9 cellular contexts compared by ENCODE assay signal in genomic region chr4:147361726-147362125, GRCh38.
DNase-seq lines count a peak whose midpoint lies in the region; ATAC-seq and TF ChIP-seq lines count a peak whose summit lies in the region.
"Had no signal": no experiment of that assay in that cellular context is flagged by ENCODE, and none has a peak within 500 bp of the region (broad histone marks: within the 10 kb centered on the region; RNA-seq: fewer than 3 reads in every experiment).

No MANE protein-coding gene starts in this region.

- H3K9me3 ChIP-seq in SK-N-SH = no peaks in the 10 kb centered on the region

- H3F3A ChIP-seq in SK-N-SH (replicated peaks; ENCODE audit: insufficient read depth) = peaks cover 10% of the 10 kb centered on the region

- WGBS in SK-N-SH (ENCODE audit: low lambda C conversion rate) = 5% methylated on average over 1 of the region's 1 CpG

- H3K4me3 Mint-ChIP-seq in effector memory CD8-positive, alpha-beta T cell = no peak overlapping the region
- H3K4me3 Mint-ChIP-seq: CD4-positive, CD25-positive, alpha-beta regulatory T cell had no signal

- H3K4me3 ChIP-seq in SK-N-SH (ENCODE audit: low read depth in 2 of 2, low read length in 1 of 2) = no peak overlapping the region
- no peak overlapping the region for H3K4me3 ChIP-seq in fibroblast of villous mesenchyme (ENCODE audit: low read depth, low read length)

- no peak overlapping the region for H3K27ac Mint-ChIP-seq in effector memory CD8-positive, alpha-beta T cell
- H3K27ac Mint-ChIP-seq: CD4-positive, CD25-positive, alpha-beta regulatory T cell had no signal

- no peaks in the 10 kb centered on the region for H4K20me1 ChIP-seq in SK-N-SH (ENCODE audit: insufficient read depth)

- H3K27ac ChIP-seq in SK-N-SH (ENCODE audit: low read depth in 2 of 2, low read length in 1 of 2) = peak overlapping the region; percentile 81 to 90

- ATAC-seq in omental fat pad (ENCODE audit: low FRiP score) = peak; percentile 83
- ATAC-seq in effector memory CD8-positive, alpha-beta T cell (replicated peaks) = no peak

- no peaks in the 10 kb centered on the region for H3K9me2 ChIP-seq in SK-N-SH

- no peak for TF ChIP-seq CTCF in AG09319 (IDR thresholded peaks at IDR 0.05; ENCODE audit: low read depth, low read length)
- no peak for TF ChIP-seq CTCF in SK-N-SH (IDR thresholded peaks at IDR 0.05)
- TF ChIP-seq CTCF in fibroblast of villous mesenchyme (IDR thresholded peaks at IDR 0.05; ENCODE audit: insufficient read depth, low read depth, low read length) = no peak
- no peak for TF ChIP-seq CTCF in omental fat pad (IDR thresholded peaks at IDR 0.05)

- peak overlapping the region; percentile 36; the same call in 1 of the 2 replicates for H3K4me2 ChIP-seq in SK-N-SH

- TF ChIP-seq EP300 in SK-N-SH (IDR thresholded peaks at IDR 0.05; ENCODE audit: borderline replicate concordance in 1 of 2, low read depth in 1 of 2, low read length in 1 of 2) = no peak

- no peak for TF ChIP-seq RAD21 in SK-N-SH (IDR thresholded peaks at IDR 0.05; ENCODE audit: low read length)

- no peaks in the 10 kb centered on the region for H3K27me3 ChIP-seq in SK-N-SH (ENCODE audit: insufficient read depth)

- H3K79me2 ChIP-seq in SK-N-SH (ENCODE audit: insufficient read depth) = no peaks in the 10 kb centered on the region

- H3K27me3 Mint-ChIP-seq in effector memory CD8-positive, alpha-beta T cell = no peaks in the 10 kb centered on the region
- H3K27me3 Mint-ChIP-seq: CD4-positive, CD25-positive, alpha-beta regulatory T cell had no signal

- no peaks in the 10 kb centered on the region for H3K36me3 Mint-ChIP-seq in effector memory CD8-positive, alpha-beta T cell (ENCODE audit: insufficient read depth)
- H3K36me3 Mint-ChIP-seq: CD4-positive, CD25-positive, alpha-beta regulatory T cell had no signal

- no peaks in the 10 kb centered on the region for H3K4me1 Mint-ChIP-seq in effector memory CD8-positive, alpha-beta T cell (ENCODE audit: low read depth in 2 of 2)
- H3K4me1 Mint-ChIP-seq: CD4-positive, CD25-positive, alpha-beta regulatory T cell had no signal

- peak overlapping the region; percentile 71 for H2AFZ ChIP-seq in SK-N-SH (ENCODE audit: low read depth)

- peaks cover 24 to 29% of the 10 kb centered on the region in 2 experiments for H3K4me1 ChIP-seq in SK-N-SH (ENCODE audit: control insufficient read depth in 1 of 2, insufficient read depth in 2 of 2, low read depth in 1 of 2, low read length in 1 of 2)

- H3K36me3 ChIP-seq in SK-N-SH (replicated peaks in 1 of 2; ENCODE audit: control insufficient read depth in 1 of 2, insufficient read depth in 2 of 2, low read length in 1 of 2) = no peaks in the 10 kb centered on the region

- no peaks in the 10 kb centered on the region for H3K9me3 Mint-ChIP-seq in effector memory CD8-positive, alpha-beta T cell

- H3K9ac ChIP-seq in SK-N-SH = no peak overlapping the region

- CTCF ChIA-PET in SK-N-SH (lab: Yijun Ruan, JAX) = no interaction called here

- POLR2A ChIA-PET in SK-N-SH (lab: Yijun Ruan, JAX) = no interaction called here

- peak; percentile 49 for DNase-seq in AG09319 (ENCODE audit: extremely low read depth, low read depth)
- no peak for DNase-seq in SK-N-SH
- peak; percentile 96 for DNase-seq in fibroblast of villous mesenchyme (ENCODE audit: low read depth)
- no peak for DNase-seq in omental fat pad (ENCODE audit: low spot score)
- no peak for DNase-seq in 8988T
- DNase-seq in effector memory CD8-positive, alpha-beta T cell = no peak
- no peak for DNase-seq in NCI-H1417 treated with DMSO at 0.1 percent for 48 hours (lab: John Stamatoyannopoulos, UW)
- DNase-seq in NK-92 treated with Interleukin-12 subunit alpha and Interleukin-12 subunit beta, amount 100 ng/mL, for 24 hours (lab: John Stamatoyannopoulos, UW) = no peak
- DNase-seq: CD4-positive, CD25-positive, alpha-beta regulatory T cell had no signal

TF ChIP-seq in SK-N-SH, 30 proteins besides CTCF, POLR2A, EP300 and RAD21 (continues in another document):
- TF ChIP-seq GABPA (IDR thresholded peaks at IDR 0.05; ENCODE audit: low read depth) = no peak
- TF ChIP-seq MXI1 (IDR thresholded peaks at IDR 0.05; ENCODE audit: low read depth, low read length) = no peak
- TF ChIP-seq, protein P1, sequence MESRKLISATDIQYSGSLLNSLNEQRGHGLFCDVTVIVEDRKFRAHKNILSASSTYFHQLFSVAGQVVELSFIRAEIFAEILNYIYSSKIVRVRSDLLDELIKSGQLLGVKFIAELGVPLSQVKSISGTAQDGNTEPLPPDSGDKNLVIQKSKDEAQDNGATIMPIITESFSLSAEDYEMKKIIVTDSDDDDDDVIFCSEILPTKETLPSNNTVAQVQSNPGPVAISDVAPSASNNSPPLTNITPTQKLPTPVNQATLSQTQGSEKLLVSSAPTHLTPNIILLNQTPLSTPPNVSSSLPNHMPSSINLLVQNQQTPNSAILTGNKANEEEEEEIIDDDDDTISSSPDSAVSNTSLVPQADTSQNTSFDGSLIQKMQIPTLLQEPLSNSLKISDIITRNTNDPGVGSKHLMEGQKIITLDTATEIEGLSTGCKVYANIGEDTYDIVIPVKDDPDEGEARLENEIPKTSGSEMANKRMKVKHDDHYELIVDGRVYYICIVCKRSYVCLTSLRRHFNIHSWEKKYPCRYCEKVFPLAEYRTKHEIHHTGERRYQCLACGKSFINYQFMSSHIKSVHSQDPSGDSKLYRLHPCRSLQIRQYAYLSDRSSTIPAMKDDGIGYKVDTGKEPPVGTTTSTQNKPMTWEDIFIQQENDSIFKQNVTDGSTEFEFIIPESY (IDR thresholded peaks at IDR 0.05; ENCODE audit: borderline replicate concordance, low read depth) = no peak
- TF ChIP-seq FOXM1 (IDR thresholded peaks at IDR 0.05; ENCODE audit: low read depth) = no peak
- 0 out of 2 replicates have a peak, but pooled peaks have one; percentile 18 for TF ChIP-seq PBX3 (IDR thresholded peaks at IDR 0.05)
- no peak for TF ChIP-seq POLR2AphosphoS5 (IDR thresholded peaks at IDR 0.05; ENCODE audit: low read depth, low read length)
- no peak; the same call in 1 of the 2 replicates for TF ChIP-seq RXRA (IDR thresholded peaks at IDR 0.05; ENCODE audit: borderline replicate concordance, low read depth)
- peak; percentile 68 for TF ChIP-seq FOSL2 (IDR thresholded peaks at IDR 0.05; ENCODE audit: borderline replicate concordance, low read depth)
- no peak for TF ChIP-seq SMC3 (IDR thresholded peaks at IDR 0.05; ENCODE audit: low read depth, low read length)
- TF ChIP-seq TCF12 (IDR thresholded peaks at IDR 0.05) = peak; percentile 51; the same call in 1 of the 2 replicates
- no peak for TF ChIP-seq ELF1 (IDR thresholded peaks at IDR 0.05)
- TF ChIP-seq EZH2phosphoT487 (IDR thresholded peaks at IDR 0.05; ENCODE audit: borderline replicate concordance, low read depth) = no peak
- TF ChIP-seq RCOR1 (IDR thresholded peaks at IDR 0.05; ENCODE audit: low read length) = no peak
- no peak for TF ChIP-seq NRF1 (IDR thresholded peaks at IDR 0.05; ENCODE audit: low read depth, low read length)
- TF ChIP-seq MEF2A (IDR thresholded peaks at IDR 0.05; ENCODE audit: borderline replicate concordance, low read depth) = no peak
- TF ChIP-seq, protein P2, sequence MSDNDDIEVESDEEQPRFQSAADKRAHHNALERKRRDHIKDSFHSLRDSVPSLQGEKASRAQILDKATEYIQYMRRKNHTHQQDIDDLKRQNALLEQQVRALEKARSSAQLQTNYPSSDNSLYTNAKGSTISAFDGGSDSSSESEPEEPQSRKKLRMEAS (IDR thresholded peaks at IDR 0.05; ENCODE audit: low read depth) = no peak
- TF ChIP-seq CHD2 (IDR thresholded peaks at IDR 0.05; ENCODE audit: low read length, partially characterized antibody) = no peak
- TF ChIP-seq YY1 (IDR thresholded peaks at IDR 0.05; ENCODE audit: low read depth) = no peak
- TF ChIP-seq, protein P3, sequence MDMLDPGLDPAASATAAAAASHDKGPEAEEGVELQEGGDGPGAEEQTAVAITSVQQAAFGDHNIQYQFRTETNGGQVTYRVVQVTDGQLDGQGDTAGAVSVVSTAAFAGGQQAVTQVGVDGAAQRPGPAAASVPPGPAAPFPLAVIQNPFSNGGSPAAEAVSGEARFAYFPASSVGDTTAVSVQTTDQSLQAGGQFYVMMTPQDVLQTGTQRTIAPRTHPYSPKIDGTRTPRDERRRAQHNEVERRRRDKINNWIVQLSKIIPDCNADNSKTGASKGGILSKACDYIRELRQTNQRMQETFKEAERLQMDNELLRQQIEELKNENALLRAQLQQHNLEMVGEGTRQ (IDR thresholded peaks at IDR 0.05; ENCODE audit: borderline replicate concordance, low read depth, low read length) = no peak

Comparison
In these comparisons a context has a peak if more than half of its experiments do, and no peak if none do; other contexts are left out.
1. DNase-seq: peak in AG09319 (single experiment) and fibroblast of villous mesenchyme (single experiment); none in SK-N-SH (single experiment), omental fat pad (single experiment), 8988T (single experiment), effector memory CD8-positive, alpha-beta T cell (0 of 3), NCI-H1417 treated with DMSO at 0.1 percent for 48 hours (single experiment) and NK-92 treated with Interleukin-12 subunit alpha and Interleukin-12 subunit beta, amount 100 ng/mL, for 24 hours (single experiment).